In genomic region chr2:19955544-19956422, GRCh38 we compare ENCODE assay signal across 8 cellular contexts. TPM values are rescaled to one million over a fixed set of nuclear protein-coding genes. Genes with fewer than 3 reads are reported as not detected.
DNase-seq lines count a peak whose midpoint lies in the region; ATAC-seq and TF ChIP-seq lines count a peak whose summit lies in the region.

No MANE protein-coding gene starts in this region.

- ATAC-seq in GM19468 (IDR thresholded peaks at IDR 0.05; ENCODE audit: extremely low read depth, unreplicated experiment), result peak; percentile 93
- ATAC-seq in activated T-cell treated with anti-CD3 and anti-CD28 coated beads, Interleukin-2, amount 50 U/mL, for 72 hours (replicated peaks in 1 of 2), result peak; percentile 78

- H3K27ac Mint-ChIP-seq in activated T-cell treated with anti-CD3 and anti-CD28 coated beads, Interleukin-2, amount 50 U/mL, for 72 hours, result no peak overlapping the region
- no peak overlapping the region for H3K27ac Mint-ChIP-seq in neural crest cell (ENCODE audit: unreplicated experiment)

- TF ChIP-seq CTCF in HL-60 (IDR thresholded peaks at IDR 0.05; ENCODE audit: insufficient read depth, low read length) (peak; percentile 46), neural crest cell (conservative IDR thresholded peaks at IDR 0.05) (peak; percentile 90)

- no peaks in the 10 kb centered on the region for H3K27me3 Mint-ChIP-seq in activated T-cell treated with anti-CD3 and anti-CD28 coated beads, Interleukin-2, amount 50 U/mL, for 72 hours (ENCODE audit: low read depth)
- H3K27me3 Mint-ChIP-seq in neural crest cell (ENCODE audit: low read depth), result no peaks in the 10 kb centered on the region

- H3K9me3 Mint-ChIP-seq in activated T-cell treated with anti-CD3 and anti-CD28 coated beads, Interleukin-2, amount 50 U/mL, for 72 hours, result no peaks in the 10 kb centered on the region
- H3K9me3 Mint-ChIP-seq in neural crest cell, result no peaks in the 10 kb centered on the region

- DNase-seq in DMS153 (lab: John Stamatoyannopoulos, UW) (peak; percentile 67), HL-60 (ENCODE audit: low read depth in 1 of 2, low spot score in 1 of 2) (peak; percentile 8 to 68), NOMO-1 (lab: John Stamatoyannopoulos, UW; ENCODE audit: unreplicated experiment in 2 of 2) (peak; percentile 63 to 72), fibroblast of peridontal ligament (ENCODE audit: extremely low read depth) (peak; percentile 81), neural crest cell (ENCODE audit: low read depth, low spot score) (peak; percentile 41), ureter (ENCODE audit: low spot score) (peak; percentile 48)
- peak; percentile 51 to 55 for DNase-seq in activated T-cell treated with anti-CD3 and anti-CD28 coated beads, Interleukin-2, amount 50 U/mL, for 72 hours

- H3K4me3 Mint-ChIP-seq in activated T-cell treated with anti-CD3 and anti-CD28 coated beads, Interleukin-2, amount 50 U/mL, for 72 hours, result no peak overlapping the region
- no peak overlapping the region for H3K4me3 Mint-ChIP-seq in neural crest cell

- no peaks in the 10 kb centered on the region for H3K36me3 Mint-ChIP-seq in activated T-cell treated with anti-CD3 and anti-CD28 coated beads, Interleukin-2, amount 50 U/mL, for 72 hours (ENCODE audit: insufficient read depth in 2 of 2)
- H3K36me3 Mint-ChIP-seq in neural crest cell (ENCODE audit: low read depth), result peaks cover 4% of the 10 kb centered on the region

- H3K27ac ChIP-seq in HL-60 (replicated peaks), result no peak overlapping the region

- no peaks in the 10 kb centered on the region for H3K4me1 Mint-ChIP-seq in activated T-cell treated with anti-CD3 and anti-CD28 coated beads, Interleukin-2, amount 50 U/mL, for 72 hours (ENCODE audit: low read depth)
- H3K4me1 Mint-ChIP-seq in neural crest cell, result no peaks in the 10 kb centered on the region

- no peaks in the 10 kb centered on the region for H3K27me3 ChIP-seq in HL-60 (ENCODE audit: insufficient read depth, poor library complexity, severe bottlenecking)

- H3K4me3 ChIP-seq in HL-60 (replicated peaks; ENCODE audit: insufficient read depth, low read length), result no peak overlapping the region

RNA-seq across cellular contexts. Expression of gene WDR35, which starts 34.1 kb away (rescaled TPM):
- 1 to 10 TPM; 4.7 to 6.4 TPM for total RNA-seq in activated T-cell treated with anti-CD3 and anti-CD28 coated beads, Interleukin-2, amount 50 U/mL, for 72 hours
- total RNA-seq in neural crest cell (19.0 and 19.4 TPM in 2 replicates), ureter (20.6 TPM)

RNA-seq across cellular contexts. Expression of gene TTC32, which starts 54.0 kb away (rescaled TPM):
- 10 to 100 TPM; 39.2 to 39.4 TPM for total RNA-seq in activated T-cell treated with anti-CD3 and anti-CD28 coated beads, Interleukin-2, amount 50 U/mL, for 72 hours
- 13.1 and 13.5 TPM in 2 replicates for total RNA-seq in neural crest cell
- total RNA-seq in ureter, result 19.3 TPM

RNA-seq across cellular contexts. Expression of gene MATN3, which starts 56.7 kb away (rescaled TPM):
- total RNA-seq in activated T-cell treated with anti-CD3 and anti-CD28 coated beads, Interleukin-2, amount 50 U/mL, for 72 hours, result not detected
- 1.3 and 1.9 TPM in 2 replicates for total RNA-seq in neural crest cell
- 2.2 TPM for total RNA-seq in ureter
